In genomic region chr2:238139141-238139840, GRCh38 we compare ENCODE assay signal across 9 cellular contexts. TPM values are rescaled to one million over a fixed set of nuclear protein-coding genes. Genes with fewer than 3 reads are reported as not detected.
DNase-seq lines count a peak whose midpoint lies in the region; ATAC-seq, FAIRE-seq and TF ChIP-seq lines count a peak whose summit lies in the region.
"Had no signal": no experiment of that assay in that cellular context is flagged by ENCODE, and none has a peak within 500 bp of the region (broad histone marks: within the 10 kb centered on the region; RNA-seq: fewer than 3 reads in every experiment).

No MANE protein-coding gene starts in this region.

- no peak overlapping the region for H3K27ac ChIP-seq in GM12878 (ENCODE audit: control insufficient read depth, insufficient read depth)

- no peak overlapping the region for H3K4me3 ChIP-seq in AG09309 (ENCODE audit: control insufficient read depth, low read depth, low read length)
- H3K4me3 ChIP-seq in GM12878, result no peak overlapping the region

- TF ChIP-seq EP300 in GM12878 (IDR thresholded peaks at IDR 0.05; ENCODE audit: borderline replicate concordance in 1 of 2, control insufficient read depth in 1 of 2, low read depth in 2 of 2, low read length in 2 of 2), result no peak

- intact Hi-C loops in GM12878 (cut with micrococcal nuclease; ENCODE audit: unreplicated experiment), result no loop called here
- intact Hi-C loops in activated T-helper 2 cell treated with anti-CD3 and anti-CD28 coated beads, Interferon-gamma antibody, Interleukin-2, Interleukin-4, amounts not matched to agents 10 μg/mL and 5 μg/mL and 100 μg/mL, durations not matched to agents 14 hours and 24 hours and 36 hours (cut with micrococcal nuclease), result no loop called here

- TF ChIP-seq RAD21 in GM12878 (IDR thresholded peaks at IDR 0.05; ENCODE audit: insufficient read depth, low read depth, low read length), result peak; percentile 38

- H3K4me2 ChIP-seq in GM12878 (ENCODE audit: control insufficient read depth, insufficient read depth), result 0 out of 2 replicates have a peak overlapping the region, but pooled peaks have one; percentile 9

- no peaks in the 10 kb centered on the region for H3K36me3 Mint-ChIP-seq in activated T-helper 2 cell treated with anti-CD3 and anti-CD28 coated beads, Interferon-gamma antibody, Interleukin-2, Interleukin-4, amounts not matched to agents 10 μg/mL and 5 μg/mL and 100 μg/mL, durations not matched to agents 14 hours and 24 hours and 36 hours (ENCODE audit: low read depth)

- no TSS peak for BruUV-seq in GM12878 (replicated peaks; lab: Mats Ljungman, UMichigan)

- no peak overlapping the region for H2AFZ ChIP-seq in GM12878 (ENCODE audit: control insufficient read depth, low read depth, low read length)

- H3K27me3 ChIP-seq in GM12878 (replicated peaks in 1 of 2; ENCODE audit: control insufficient read depth in 2 of 2, insufficient read depth in 2 of 2, low read length in 1 of 2), result no peaks in the 10 kb centered on the region

- no peak overlapping the region for H3K4me3 Mint-ChIP-seq in activated T-helper 2 cell treated with anti-CD3 and anti-CD28 coated beads, Interferon-gamma antibody, Interleukin-2, Interleukin-4, amounts not matched to agents 10 μg/mL and 5 μg/mL and 100 μg/mL, durations not matched to agents 14 hours and 24 hours and 36 hours (ENCODE audit: low read depth)

- H3K9me3 Mint-ChIP-seq in activated T-helper 2 cell treated with anti-CD3 and anti-CD28 coated beads, Interferon-gamma antibody, Interleukin-2, Interleukin-4, amounts not matched to agents 10 μg/mL and 5 μg/mL and 100 μg/mL, durations not matched to agents 14 hours and 24 hours and 36 hours, result no peaks in the 10 kb centered on the region

- peak; percentile 37 for TF ChIP-seq CTCF in AG09309 (IDR thresholded peaks at IDR 0.05; ENCODE audit: control insufficient read depth, insufficient read depth, low read depth, low read length, missing control alignments)
- peak; percentile 53 to 81 (median 67) for TF ChIP-seq CTCF in GM12878 (IDR thresholded peaks at IDR 0.05 in 2 of 3, conservative IDR thresholded peaks at IDR 0.05 in 1 of 3; ENCODE audit: control insufficient read depth in 2 of 3, extremely low read depth in 1 of 3, insufficient read depth in 1 of 3, low read depth in 3 of 3, low read length in 3 of 3)

- H3K4me1 Mint-ChIP-seq in activated T-helper 2 cell treated with anti-CD3 and anti-CD28 coated beads, Interferon-gamma antibody, Interleukin-2, Interleukin-4, amounts not matched to agents 10 μg/mL and 5 μg/mL and 100 μg/mL, durations not matched to agents 14 hours and 24 hours and 36 hours (ENCODE audit: low read depth), result no peaks in the 10 kb centered on the region

- DNase-seq in AG09309 (ENCODE audit: low read depth), result no peak
- DNase-seq in KBM-7, result peak; percentile 39
- DNase-seq in GM12878 (ENCODE audit: low read depth, low spot score), result no peak
- DNase-seq in myocyte (ENCODE audit: low read depth), result peak; percentile 81
- no peak for DNase-seq in HuH-7 (ENCODE audit: low spot score)
- no peak for DNase-seq in G401 (ENCODE audit: low spot score)
- no peak for DNase-seq in activated T-helper 2 cell treated with anti-CD3 and anti-CD28 coated beads, Interferon-gamma antibody, Interleukin-2, Interleukin-4, amounts not matched to agents 10 μg/mL and 5 μg/mL and 100 μg/mL, durations not matched to agents 14 hours and 24 hours and 36 hours (ENCODE audit: low spot score)
- DNase-seq: NCI-H82 had no signal

- no peak for FAIRE-seq in GM12878 (lab: Jason Lieb, UNC)

- peaks cover 4% of the 10 kb centered on the region; the same call in 1 of the 2 replicates for H3K4me1 ChIP-seq in GM12878 (ENCODE audit: control insufficient read depth, insufficient read depth, low read length)

- no peak for TF ChIP-seq POLR2A in GM12878 (IDR thresholded peaks at IDR 0.05; ENCODE audit: low read depth, low read length)

- SMC1A ChIA-PET in GM12878 (lab: Charles Lee; ENCODE audit: uncharacterized antibody, unreplicated experiment), result no interaction called here

- in situ Hi-C loops in KBM-7 (cut with MboI; ENCODE audit: low pct_unique_long_range_greater_than_20kb, low sequenced_read_pairs) (no loop called here), GM12878 (cut with MboI) (no loop called here), G401 (cut with HindIII; ENCODE audit: low sequenced_read_pairs) (no loop called here)

- H3K27ac Mint-ChIP-seq in activated T-helper 2 cell treated with anti-CD3 and anti-CD28 coated beads, Interferon-gamma antibody, Interleukin-2, Interleukin-4, amounts not matched to agents 10 μg/mL and 5 μg/mL and 100 μg/mL, durations not matched to agents 14 hours and 24 hours and 36 hours, result no peak overlapping the region

- H3K36me3 ChIP-seq in GM12878 (ENCODE audit: control insufficient read depth in 2 of 2, insufficient read depth in 2 of 2, low read length in 1 of 2), result no peaks in the 10 kb centered on the region

- CTCF ChIA-PET in GM12878 (lab: Yijun Ruan, JAX), result interaction anchor here (0.6 to 2.5 kb wide), 11 partner anchors 14 to 172 kb away, joined by 3 to 17 read pairs (median 4); no protein-coding TSS in a partner anchor

- RAD21 ChIA-PET in GM12878 (lab: Charles Lee; ENCODE audit: unreplicated experiment), result interaction anchor here (0.5 to 1.3 kb wide), 3 partner anchors 37 to 169 kb away, joined by 4 read pairs; no protein-coding TSS in a partner anchor

- 5% methylated on average over 34 of the region's 47 CpGs for WGBS in GM12878 (ENCODE audit: insufficient coverage, insufficient replicate concordance, low lambda C conversion rate, missing lambda C conversion rate)

- H4K20me1 ChIP-seq in GM12878 (ENCODE audit: control insufficient read depth, insufficient read depth), result no peaks in the 10 kb centered on the region

- POLR2A ChIA-PET in GM12878 (lab: Charles Lee), result no interaction called here

- H3K79me2 ChIP-seq in GM12878 (ENCODE audit: control insufficient read depth, insufficient read depth, low read length), result no peaks in the 10 kb centered on the region

- ATAC-seq in GM12878, result peak; percentile 75
- no peak for ATAC-seq in GM19035 (IDR thresholded peaks at IDR 0.05; ENCODE audit: unreplicated experiment)

- H3K27me3 Mint-ChIP-seq in activated T-helper 2 cell treated with anti-CD3 and anti-CD28 coated beads, Interferon-gamma antibody, Interleukin-2, Interleukin-4, amounts not matched to agents 10 μg/mL and 5 μg/mL and 100 μg/mL, durations not matched to agents 14 hours and 24 hours and 36 hours (ENCODE audit: low read depth), result no peaks in the 10 kb centered on the region

- no peaks in the 10 kb centered on the region for H3K9me3 ChIP-seq in GM12878 (replicated peaks; ENCODE audit: control insufficient read depth, insufficient read depth, low read length)

- no peak overlapping the region for H3K9ac ChIP-seq in GM12878 (ENCODE audit: control insufficient read depth, insufficient read depth, low read length)

RNA-seq across cellular contexts. Expression of gene KLHL30, which starts 0.8 kb away (rescaled TPM):
- 0.12 and 0.13 TPM in 2 replicates for total RNA-seq in GM12878 (2013; cell fraction: nucleolus; rRNA removed)
- total RNA-seq in GM12878 (2014; rRNA removed), result 0.05 TPM in 1 of 2 replicates, not detected in the other
- not detected in 2 replicates for total RNA-seq in GM12878 (2014; rRNA removed; fragmentation: Illumina TruSeq; extraction: Trizol)
- total RNA-seq in GM12878 (2021), result 0.05 TPM in 1 of 2 replicates, not detected in the other
- not detected for polyA plus RNA-seq in GM12878 (2011; ENCODE audit: low read depth)
- not detected in 2 replicates for polyA plus RNA-seq in GM12878 (2011; rRNA removed)
- not detected in 2 replicates for polyA plus RNA-seq in GM12878 (2011; cell fraction: cytosol; rRNA removed)
- 0.09 TPM in 1 of 2 replicates, not detected in the other for polyA plus RNA-seq in GM12878 (2011; cell fraction: nucleus; rRNA removed)
- polyA plus RNA-seq in GM12878 (2012), result 0.03 TPM in 1 of 2 replicates, not detected in the other
- not detected in 2 replicates for polyA plus RNA-seq in GM12878 (2014; fragmentation: Illumina TruSeq; extraction: Trizol)
- not detected for polyA plus RNA-seq in GM12878 (2014; fragmentation: Nextera tagmentation; extraction: Ambion mirVana)
- polyA plus RNA-seq in GM12878 (2014; rRNA removed), result not detected in 2 replicates
- polyA plus RNA-seq in GM12878 (2016; fragmentation: Nextera tagmentation; extraction: Ambion mirVana), result under 1 TPM in 1 of 2 experiments, not detected in 1; 0.03 TPM
- not detected in 2 replicates for polyA minus RNA-seq in GM12878 (2011; rRNA and poly(A)+ RNA removed)
- polyA minus RNA-seq in GM12878 (2011; cell fraction: cytosol; rRNA and poly(A)+ RNA removed), result not detected in 2 replicates
- polyA minus RNA-seq in GM12878 (2011; cell fraction: nucleus; rRNA and poly(A)+ RNA removed), result not detected in 2 replicates
- 59.5 and 61.3 TPM in 2 replicates for total RNA-seq in myocyte
- 27.2 TPM for polyA plus RNA-seq in myocyte (2012)
- 0.07 TPM in 1 of 2 replicates, not detected in the other for total RNA-seq in G401 (2014; rRNA removed; shearing (Covaris generic))
- total RNA-seq in activated T-helper 2 cell treated with anti-CD3 and anti-CD28 coated beads, Interferon-gamma antibody, Interleukin-2, Interleukin-4, amounts not matched to agents 10 μg/mL and 5 μg/mL and 100 μg/mL, durations not matched to agents 14 hours and 24 hours and 36 hours, result not detected in 2 replicates

RNA-seq across cellular contexts. Expression of gene ERFE, which starts 19.5 kb away (rescaled TPM):
- not detected in 2 replicates for total RNA-seq in GM12878 (2013; cell fraction: nucleolus; rRNA removed)
- total RNA-seq in GM12878 (2014; rRNA removed) (not detected in 2 replicates), GM12878 (2014; rRNA removed; fragmentation: Illumina TruSeq; extraction: Trizol) (not detected in 2 replicates), GM12878 (2021) (not detected in 2 replicates), myocyte (8.5 and 10.1 TPM in 2 replicates)
- polyA plus RNA-seq in GM12878 (2011; ENCODE audit: low read depth), result not detected
- polyA plus RNA-seq in GM12878 (2011; rRNA removed) (not detected in 2 replicates), GM12878 (2014; fragmentation: Illumina TruSeq; extraction: Trizol) (not detected in 2 replicates), GM12878 (2014; fragmentation: Nextera tagmentation; extraction: Ambion mirVana) (not detected), GM12878 (2014; rRNA removed) (not detected in 2 replicates), GM12878 (2016; fragmentation: Nextera tagmentation; extraction: Ambion mirVana) (not detected)
- not detected in 2 replicates for polyA plus RNA-seq in GM12878 (2011; cell fraction: cytosol; rRNA removed)
- not detected in 2 replicates for polyA plus RNA-seq in GM12878 (2011; cell fraction: nucleus; rRNA removed)
- 0.11 TPM in 1 of 2 replicates, not detected in the other for polyA plus RNA-seq in GM12878 (2012)
- polyA minus RNA-seq in GM12878 (2011; rRNA and poly(A)+ RNA removed), result not detected in 2 replicates
- not detected in 2 replicates for polyA minus RNA-seq in GM12878 (2011; cell fraction: cytosol; rRNA and poly(A)+ RNA removed)
- 0.24 TPM in 1 of 2 replicates, not detected in the other for polyA minus RNA-seq in GM12878 (2011; cell fraction: nucleus; rRNA and poly(A)+ RNA removed)
- polyA plus RNA-seq in myocyte (2012), result 1.9 TPM
- 5.1 and 9.4 TPM in 2 replicates for total RNA-seq in G401 (2014; rRNA removed; shearing (Covaris generic))
- total RNA-seq in activated T-helper 2 cell treated with anti-CD3 and anti-CD28 coated beads, Interferon-gamma antibody, Interleukin-2, Interleukin-4, amounts not matched to agents 10 μg/mL and 5 μg/mL and 100 μg/mL, durations not matched to agents 14 hours and 24 hours and 36 hours, result 0.46 and 1.1 TPM in 2 replicates

RNA-seq across cellular contexts. Expression of gene ESPNL, which starts 39.2 kb away (rescaled TPM):
- total RNA-seq in GM12878 (2013; cell fraction: nucleolus; rRNA removed), result 3.3 and 4.0 TPM in 2 replicates
- total RNA-seq in GM12878 (2014; rRNA removed), result 0.49 and 0.56 TPM in 2 replicates
- 0.14 and 0.18 TPM in 2 replicates for total RNA-seq in GM12878 (2014; rRNA removed; fragmentation: Illumina TruSeq; extraction: Trizol)
- 0.32 and 0.41 TPM in 2 replicates for total RNA-seq in GM12878 (2021)
- polyA plus RNA-seq in GM12878 (2011; ENCODE audit: low read depth), result 0.07 TPM
- 0.56 and 0.94 TPM in 2 replicates for polyA plus RNA-seq in GM12878 (2011; rRNA removed)
- polyA plus RNA-seq in GM12878 (2011; cell fraction: cytosol; rRNA removed), result 1.6 and 2.2 TPM in 2 replicates
- polyA plus RNA-seq in GM12878 (2011; cell fraction: nucleus; rRNA removed), result 6.6 and 6.9 TPM in 2 replicates
- polyA plus RNA-seq in GM12878 (2012), result 0.38 and 0.48 TPM in 2 replicates
- 0.12 TPM in 1 of 2 replicates, not detected in the other for polyA plus RNA-seq in GM12878 (2014; fragmentation: Illumina TruSeq; extraction: Trizol)
- polyA plus RNA-seq in GM12878 (2014; fragmentation: Nextera tagmentation; extraction: Ambion mirVana), result not detected
- 0.36 and 0.39 TPM in 2 replicates for polyA plus RNA-seq in GM12878 (2014; rRNA removed)
- under 1 TPM in 1 of 2 experiments, not detected in 1; 0.05 TPM for polyA plus RNA-seq in GM12878 (2016; fragmentation: Nextera tagmentation; extraction: Ambion mirVana)
- polyA minus RNA-seq in GM12878 (2011; rRNA and poly(A)+ RNA removed), result 0.15 and 0.62 TPM in 2 replicates
- 0.94 TPM in 1 of 2 replicates, not detected in the other for polyA minus RNA-seq in GM12878 (2011; cell fraction: cytosol; rRNA and poly(A)+ RNA removed)
- 0.60 and 0.77 TPM in 2 replicates for polyA minus RNA-seq in GM12878 (2011; cell fraction: nucleus; rRNA and poly(A)+ RNA removed)
- 7.4 and 8.5 TPM in 2 replicates for total RNA-seq in myocyte
- polyA plus RNA-seq in myocyte (2012), result 3.4 TPM
- total RNA-seq in G401 (2014; rRNA removed; shearing (Covaris generic)), result 6.8 and 19.3 TPM in 2 replicates
- 0.07 and 0.14 TPM in 2 replicates for total RNA-seq in activated T-helper 2 cell treated with anti-CD3 and anti-CD28 coated beads, Interferon-gamma antibody, Interleukin-2, Interleukin-4, amounts not matched to agents 10 μg/mL and 5 μg/mL and 100 μg/mL, durations not matched to agents 14 hours and 24 hours and 36 hours

Comparison
In these comparisons a context has a peak if more than half of its experiments do, and no peak if none do; other contexts are left out.
1. DNase-seq: peak in KBM-7 (single experiment) and myocyte (single experiment); none in AG09309 (single experiment), GM12878 (single experiment), HuH-7 (single experiment), G401 (single experiment) and activated T-helper 2 cell treated with anti-CD3 and anti-CD28 coated beads, Interferon-gamma antibody, Interleukin-2, Interleukin-4, amounts not matched to agents 10 μg/mL and 5 μg/mL and 100 μg/mL, durations not matched to agents 14 hours and 24 hours and 36 hours (single experiment).
2. RNA of gene KLHL30, which starts 0.8 kb away (total RNA-seq): 59.5 to 61.3 TPM in myocyte; 0.07 TPM in G401, 0.05 to 0.13 TPM in GM12878 and not detected in activated T-helper 2 cell treated with anti-CD3 and anti-CD28 coated beads, Interferon-gamma antibody, Interleukin-2, Interleukin-4, amounts not matched to agents 10 μg/mL and 5 μg/mL and 100 μg/mL, durations not matched to agents 14 hours and 24 hours and 36 hours; every median in the first group is over 10 times any median in the second.